Comparison of ENCODE assay signal across 16 cellular contexts in genomic region chr5:159338143-159338542, GRCh38. TPM values are rescaled to one million over a fixed set of nuclear protein-coding genes. Genes with fewer than 3 reads are reported as not detected.
A peak's percentile ranks its signal among the peaks of the same experiment; 100 is the strongest.
DNase-seq lines count a peak whose midpoint lies in the region; ATAC-seq and TF ChIP-seq lines count a peak whose summit lies in the region.
"Had no signal": no experiment of that assay in that cellular context is flagged by ENCODE, and none has a peak within 500 bp of the region (broad histone marks: within the 10 kb centered on the region; RNA-seq: fewer than 3 reads in every experiment).

No MANE protein-coding gene starts in this region.

- no peaks in the 10 kb centered on the region for H3K27me3 ChIP-seq in HL-60 (ENCODE audit: insufficient read depth, poor library complexity, severe bottlenecking)
- H3K27me3 ChIP-seq: heart left ventricle had no signal

- DNase-seq in CD14-positive monocyte (ENCODE audit: low spot score), result no peak
- peak in 1 of 2 experiments; percentile 29 for DNase-seq in HL-60 (ENCODE audit: low read depth in 1 of 2, low spot score in 1 of 2)
- no peak for DNase-seq in activated T-helper 1 cell treated with anti-CD3 and anti-CD28 coated beads, Interleukin-12 subunit alpha, Interleukin-12 subunit beta, Interleukin-2, Interleukin-4 antibody, amounts not matched to agents 30 ng/mL and 10 ng/mL and 1 ng/mL, durations not matched to agents 14 hours and 24 hours and 36 hours (ENCODE audit: low spot score)
- no peak for DNase-seq in immature natural killer cell
- no peak for DNase-seq in ecto neural progenitor cell (ENCODE audit: low spot score)
- DNase-seq in DMS79 (lab: John Stamatoyannopoulos, UW), result no peak
- DNase-seq in NCI-H526 treated with DMSO at 0.1 percent for 48 hours (lab: John Stamatoyannopoulos, UW), result no peak
- DNase-seq: activated CD4-positive, alpha-beta T cell treated with anti-CD3 and anti-CD28 coated beads for 1 hour; C1 segment of cervical spinal cord; heart left ventricle; left cardiac atrium; nephron progenitor cell had no signal

- H3K27ac Mint-ChIP-seq in CD14-positive monocyte, result peak overlapping the region; percentile 74 to 91 (median 90)
- peak overlapping the region; percentile 50 for H3K27ac Mint-ChIP-seq in activated T-helper 1 cell treated with anti-CD3 and anti-CD28 coated beads, Interleukin-12 subunit alpha, Interleukin-12 subunit beta, Interleukin-2, Interleukin-4 antibody, amounts not matched to agents 30 ng/mL and 10 ng/mL and 1 ng/mL, durations not matched to agents 14 hours and 24 hours and 36 hours
- peak overlapping the region in 5 of 6 donors; percentile 27 to 53 (median 49) for H3K27ac Mint-ChIP-seq in immature natural killer cell
- H3K27ac Mint-ChIP-seq: GM23338, nephron progenitor cell had no signal

- TF ChIP-seq CTCF in CD14-positive monocyte (IDR thresholded peaks at IDR 0.05), result no peak
- TF ChIP-seq CTCF in HL-60 (IDR thresholded peaks at IDR 0.05; ENCODE audit: insufficient read depth, low read length), result no peak

- H3K27me3 Mint-ChIP-seq in CD14-positive monocyte (ENCODE audit: low read depth in 3 of 3) (peaks cover 0 to 6% (median 0%) of the 10 kb centered on the region in 3 donors), immature natural killer cell (ENCODE audit: low read depth in 3 of 3) (peaks cover 0 to 5% (median 2%) of the 10 kb centered on the region in 3 donors)
- H3K27me3 Mint-ChIP-seq in activated T-helper 1 cell treated with anti-CD3 and anti-CD28 coated beads, Interleukin-12 subunit alpha, Interleukin-12 subunit beta, Interleukin-2, Interleukin-4 antibody, amounts not matched to agents 30 ng/mL and 10 ng/mL and 1 ng/mL, durations not matched to agents 14 hours and 24 hours and 36 hours (ENCODE audit: insufficient read depth), result no peaks in the 10 kb centered on the region

- H3K4me3 Mint-ChIP-seq in CD14-positive monocyte, result no peak overlapping the region
- H3K4me3 Mint-ChIP-seq in activated T-helper 1 cell treated with anti-CD3 and anti-CD28 coated beads, Interleukin-12 subunit alpha, Interleukin-12 subunit beta, Interleukin-2, Interleukin-4 antibody, amounts not matched to agents 30 ng/mL and 10 ng/mL and 1 ng/mL, durations not matched to agents 14 hours and 24 hours and 36 hours, result peak overlapping the region; percentile 43
- H3K4me3 Mint-ChIP-seq in immature natural killer cell, result peak overlapping the region; percentile 56 to 72 (median 66)
- H3K4me3 Mint-ChIP-seq: GM23338, nephron progenitor cell had no signal

- ATAC-seq in HG02870 (IDR thresholded peaks at IDR 0.05; ENCODE audit: unreplicated experiment), result no peak
- ATAC-seq: GM23338, sciatic nerve had no signal

- peaks cover 0 to 6% (median 0%) of the 10 kb centered on the region in 7 donors for H3K9me3 Mint-ChIP-seq in CD14-positive monocyte
- H3K9me3 Mint-ChIP-seq in activated T-helper 1 cell treated with anti-CD3 and anti-CD28 coated beads, Interleukin-12 subunit alpha, Interleukin-12 subunit beta, Interleukin-2, Interleukin-4 antibody, amounts not matched to agents 30 ng/mL and 10 ng/mL and 1 ng/mL, durations not matched to agents 14 hours and 24 hours and 36 hours, result peaks cover 11% of the 10 kb centered on the region
- no peaks in the 10 kb centered on the region for H3K9me3 Mint-ChIP-seq in immature natural killer cell

- intact Hi-C loops in CD14-positive monocyte (cut with micrococcal nuclease), result loop anchor here in 1 of 2 donors (10.0 kb wide), 2 partner anchors 67 to 73 kb away; partner anchors contain the start of gene UBLCP1
- intact Hi-C loops in activated T-helper 1 cell treated with anti-CD3 and anti-CD28 coated beads, Interleukin-12 subunit alpha, Interleukin-12 subunit beta, Interleukin-2, Interleukin-4 antibody, amounts not matched to agents 30 ng/mL and 10 ng/mL and 1 ng/mL, durations not matched to agents 14 hours and 24 hours and 36 hours (cut with micrococcal nuclease), result no loop called here

- H3K4me1 Mint-ChIP-seq in CD14-positive monocyte (peaks cover 44% of the 10 kb centered on the region), immature natural killer cell (peaks cover 58 to 63% of the 10 kb centered on the region in 2 donors)
- H3K4me1 Mint-ChIP-seq in activated T-helper 1 cell treated with anti-CD3 and anti-CD28 coated beads, Interleukin-12 subunit alpha, Interleukin-12 subunit beta, Interleukin-2, Interleukin-4 antibody, amounts not matched to agents 30 ng/mL and 10 ng/mL and 1 ng/mL, durations not matched to agents 14 hours and 24 hours and 36 hours (ENCODE audit: low read depth), result peaks cover 84% of the 10 kb centered on the region
- H3K4me1 Mint-ChIP-seq: GM23338, nephron progenitor cell had no signal

- H3K36me3 Mint-ChIP-seq in CD14-positive monocyte (peaks cover 2 to 8% of the 10 kb centered on the region in 2 donors), immature natural killer cell (peaks cover 0 to 3% (median 0%) of the 10 kb centered on the region in 3 donors)
- peaks cover 16% of the 10 kb centered on the region for H3K36me3 Mint-ChIP-seq in activated T-helper 1 cell treated with anti-CD3 and anti-CD28 coated beads, Interleukin-12 subunit alpha, Interleukin-12 subunit beta, Interleukin-2, Interleukin-4 antibody, amounts not matched to agents 30 ng/mL and 10 ng/mL and 1 ng/mL, durations not matched to agents 14 hours and 24 hours and 36 hours (ENCODE audit: low read depth)

- no peak overlapping the region for H3K4me3 ChIP-seq in HL-60 (replicated peaks; ENCODE audit: insufficient read depth, low read length)
- H3K4me3 ChIP-seq: GM23338, heart left ventricle, SK-N-MC had no signal

- peak overlapping the region; percentile 13 for H3K27ac ChIP-seq in HL-60 (replicated peaks)
- H3K27ac ChIP-seq: SK-N-MC had no signal

RNA-seq across cellular contexts. Expression of gene IL12B, which starts 7.9 kb away (rescaled TPM):
- polyA plus RNA-seq in CD14-positive monocyte (not detected), immature natural killer cell (not detected)
- not detected in 2 replicates for total RNA-seq in activated T-helper 1 cell treated with anti-CD3 and anti-CD28 coated beads, Interleukin-12 subunit alpha, Interleukin-12 subunit beta, Interleukin-2, Interleukin-4 antibody, amounts not matched to agents 30 ng/mL and 10 ng/mL and 1 ng/mL, durations not matched to agents 14 hours and 24 hours and 36 hours
- total RNA-seq: GM23338, heart left ventricle, left cardiac atrium, sciatic nerve had no signal
- polyA plus RNA-seq: GM23338, heart left ventricle had no signal

Comparison
In these comparisons a context has a peak if more than half of its experiments do, and no peak if none do; other contexts are left out.
1. H3K4me3 Mint-ChIP-seq: peak in activated T-helper 1 cell treated with anti-CD3 and anti-CD28 coated beads, Interleukin-12 subunit alpha, Interleukin-12 subunit beta, Interleukin-2, Interleukin-4 antibody, amounts not matched to agents 30 ng/mL and 10 ng/mL and 1 ng/mL, durations not matched to agents 14 hours and 24 hours and 36 hours (single experiment) and immature natural killer cell (5 of 5); none in CD14-positive monocyte (0 of 2).
2. Peak in every context shown above with its lines, with median percentiles within 50 percentile points of each other: H3K27ac Mint-ChIP-seq.